In the genomic region with DNA sequence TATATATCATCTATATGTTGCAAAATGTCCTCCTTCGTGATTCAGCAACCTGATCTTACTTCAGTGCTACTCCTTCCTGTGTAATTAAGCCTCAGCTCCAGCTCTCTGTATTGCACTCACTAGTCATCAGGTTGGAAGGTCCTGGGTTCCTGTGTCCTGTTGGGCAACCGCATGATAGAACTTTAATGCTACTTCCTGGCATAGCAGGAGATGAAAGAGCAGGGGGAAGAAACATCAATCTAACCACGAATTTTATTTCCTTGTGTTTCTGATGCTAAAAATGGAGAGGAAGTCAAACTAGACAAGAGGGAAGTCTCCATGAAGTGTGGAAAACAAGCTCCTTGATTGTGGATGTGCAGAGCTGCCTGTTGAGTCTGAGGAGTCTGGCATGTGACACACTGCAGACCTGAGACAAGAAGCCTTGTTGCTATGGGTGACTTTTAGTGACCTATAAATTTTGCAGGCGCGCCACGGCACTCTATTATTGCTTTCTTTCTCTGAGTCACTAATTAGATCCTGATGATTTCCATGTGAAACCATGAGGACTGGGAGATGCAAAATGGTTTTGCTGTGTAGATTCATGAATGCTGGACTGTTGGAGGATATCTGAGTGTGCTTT, we compare ENCODE assay signal across 8 cellular contexts. TPM values are rescaled to one million over a fixed set of nuclear protein-coding genes. Genes with fewer than 3 reads are reported as not detected.
DNase-seq lines count a peak whose midpoint lies in the region; ATAC-seq and TF ChIP-seq lines count a peak whose summit lies in the region.

No MANE protein-coding gene starts in this region.

- H3K4me3 Mint-ChIP-seq in activated naive CD4-positive, alpha-beta T cell treated with anti-CD3 and anti-CD28 coated beads for 36 hours, result no peak overlapping the region

- no peak overlapping the region for H3K27ac ChIP-seq in thyroid gland

- peaks cover 33% of the 10 kb centered on the region for H3K36me3 Mint-ChIP-seq in activated naive CD4-positive, alpha-beta T cell treated with anti-CD3 and anti-CD28 coated beads for 36 hours (ENCODE audit: low read depth)

- no peaks in the 10 kb centered on the region for H3K27me3 Mint-ChIP-seq in activated naive CD4-positive, alpha-beta T cell treated with anti-CD3 and anti-CD28 coated beads for 36 hours (ENCODE audit: low read depth)

- intact Hi-C loops in activated naive CD4-positive, alpha-beta T cell treated with anti-CD3 and anti-CD28 coated beads for 36 hours (cut with micrococcal nuclease), result loop anchor here (2.0 kb wide), 1 partner anchor 26 kb away; no protein-coding TSS in a partner anchor
- intact Hi-C loops in thyroid gland (cut with DNase I), result no loop called here

- no peaks in the 10 kb centered on the region for H3K9me3 Mint-ChIP-seq in activated naive CD4-positive, alpha-beta T cell treated with anti-CD3 and anti-CD28 coated beads for 36 hours

- no peaks in the 10 kb centered on the region for H3K27me3 ChIP-seq in thyroid gland

- 62 to 73% methylated on average over 6 of the region's 6 CpGs for WGBS in thyroid gland, 2 donors

- H3K4me3 ChIP-seq in thyroid gland (replicated peaks in 1 of 3), result no peak overlapping the region

- no peaks in the 10 kb centered on the region for H3K9me3 ChIP-seq in thyroid gland

- H3K27ac Mint-ChIP-seq in activated naive CD4-positive, alpha-beta T cell treated with anti-CD3 and anti-CD28 coated beads for 36 hours, result peak overlapping the region; percentile 6

- peak; percentile 52 for DNase-seq in activated naive CD4-positive, alpha-beta T cell treated with anti-CD3 and anti-CD28 coated beads for 36 hours
- no peak for DNase-seq in activated naive CD4-positive, alpha-beta T cell treated with Interleukin-2 at 50 U/mL for 16 hours
- peak; percentile 32 for DNase-seq in UCSD-AML1 (lab: John Stamatoyannopoulos, UW; ENCODE audit: unreplicated experiment)
- peak; percentile 99 for DNase-seq in foreskin melanocyte
- DNase-seq in stimulated activated naive CD8-positive, alpha-beta T cell treated with anti-CD3 and anti-CD28 coated beads, Interleukin-15, Interleukin-2, amounts not matched to agents 100 U/mL and 50 U/mL, for 24 hours, result no peak
- DNase-seq in effector CD8-positive, alpha-beta T cell (lab: John Stamatoyannopoulos, UW), result no peak
- no peak for DNase-seq in thyroid gland
- no peak for DNase-seq in cerebellum (ENCODE audit: low spot score)

- ATAC-seq in stimulated activated naive CD8-positive, alpha-beta T cell treated with anti-CD3 and anti-CD28 coated beads, Interleukin-15, Interleukin-2, amounts not matched to agents 100 U/mL and 50 U/mL, for 24 hours, result peak; percentile 88

- TF ChIP-seq CTCF in thyroid gland (IDR thresholded peaks at IDR 0.05), result no peak

- CTCF ChIA-PET in activated naive CD4-positive, alpha-beta T cell treated with anti-CD3 and anti-CD28 coated beads for 36 hours (lab: Charles Lee), result no interaction called here

- TF ChIP-seq POLR2A in thyroid gland (IDR thresholded peaks at IDR 0.05), result no peak

- peaks cover 6 to 12% of the 10 kb centered on the region in 2 donors for H3K36me3 ChIP-seq in thyroid gland

- peaks cover 45% of the 10 kb centered on the region for H3K4me1 Mint-ChIP-seq in activated naive CD4-positive, alpha-beta T cell treated with anti-CD3 and anti-CD28 coated beads for 36 hours (ENCODE audit: low read depth)

- H3K4me1 ChIP-seq in thyroid gland, result peaks cover 10 to 11% of the 10 kb centered on the region in 2 donors

RNA-seq across cellular contexts. Expression of gene IGSF6, which starts 25.6 kb away (rescaled TPM):
- not detected for total RNA-seq in activated naive CD4-positive, alpha-beta T cell treated with anti-CD3 and anti-CD28 coated beads for 36 hours
- total RNA-seq in thyroid gland (1 to 10 TPM in 2 of 4 donors, under 1 TPM in 2; 0.56 to 1.4 (median 1.1) TPM), cerebellum (1.8 TPM)

RNA-seq across cellular contexts. Expression of gene METTL9, which starts 27.4 kb away (rescaled TPM):
- 10 to 100 TPM; 82.5 to 85.1 TPM for total RNA-seq in activated naive CD4-positive, alpha-beta T cell treated with anti-CD3 and anti-CD28 coated beads for 36 hours
- total RNA-seq in thyroid gland (100 to 1,000 TPM; 139 to 196 (median 181) TPM), cerebellum (138 TPM)

RNA-seq across cellular contexts. Expression of gene OTOA, which starts 37.0 kb away (rescaled TPM):
- not detected for total RNA-seq in activated naive CD4-positive, alpha-beta T cell treated with anti-CD3 and anti-CD28 coated beads for 36 hours
- total RNA-seq in thyroid gland (under 1 TPM in 2 of 4 donors, not detected in 2; 0.13 to 0.40 TPM), cerebellum (0.36 TPM)

Comparison
In these comparisons a context has a peak if more than half of its experiments do, and no peak if none do; other contexts are left out.
1. DNase-seq: peak in activated naive CD4-positive, alpha-beta T cell treated with anti-CD3 and anti-CD28 coated beads for 36 hours (single experiment), UCSD-AML1 (single experiment) and foreskin melanocyte (single experiment); none in activated naive CD4-positive, alpha-beta T cell treated with Interleukin-2 at 50 U/mL for 16 hours (single experiment), stimulated activated naive CD8-positive, alpha-beta T cell treated with anti-CD3 and anti-CD28 coated beads, Interleukin-15, Interleukin-2, amounts not matched to agents 100 U/mL and 50 U/mL, for 24 hours (single experiment), effector CD8-positive, alpha-beta T cell (single experiment), thyroid gland (0 of 2) and cerebellum (single experiment).